Comparison of ENCODE assay signal across 11 cellular contexts in genomic region chr3:160447544-160447943, GRCh38. TPM values are rescaled to one million over a fixed set of nuclear protein-coding genes. Genes with fewer than 3 reads are reported as not detected.
DNase-seq lines count a peak whose midpoint lies in the region; ATAC-seq and TF ChIP-seq lines count a peak whose summit lies in the region.
"Had no signal": no experiment of that assay in that cellular context is flagged by ENCODE, and none has a peak within 500 bp of the region (broad histone marks: within the 10 kb centered on the region; RNA-seq: fewer than 3 reads in every experiment).

No MANE protein-coding gene starts in this region.

- H3K9me2 ChIP-seq in PC-3 (replicated peaks; ENCODE audit: low read length): no peaks in the 10 kb centered on the region

- no peaks in the 10 kb centered on the region for H3K27me3 Mint-ChIP-seq in T-helper 1 cell treated with Interleukin-12 subunit alpha and Interleukin-12 subunit beta and Interleukin-4 antibody, amounts not matched to agents 30 μg/mL and 1 μg/mL, for 36 hours (ENCODE audit: low read depth)

- peak overlapping the region; percentile 31 for H3K4me3 Mint-ChIP-seq in T-helper 1 cell treated with Interleukin-12 subunit alpha and Interleukin-12 subunit beta and Interleukin-4 antibody, amounts not matched to agents 30 μg/mL and 1 μg/mL, for 36 hours

- H3K27me3 ChIP-seq in PC-3 (ENCODE audit: low read length): no peaks in the 10 kb centered on the region
- no peaks in the 10 kb centered on the region for H3K27me3 ChIP-seq in osteoblast (ENCODE audit: insufficient read depth, low read length)
- no peaks in the 10 kb centered on the region for H3K27me3 ChIP-seq in uterus
- H3K27me3 ChIP-seq: tibial artery had no signal

- ATAC-seq in PC-3 (no peak), GM18873 (IDR thresholded peaks at IDR 0.05; ENCODE audit: low FRiP score, unreplicated experiment) (no peak), GM21786 (IDR thresholded peaks at IDR 0.05; ENCODE audit: unreplicated experiment) (no peak)

- no peaks in the 10 kb centered on the region for H3K9me3 ChIP-seq in PC-3 (ENCODE audit: low read length)
- H3K9me3 ChIP-seq in osteoblast (ENCODE audit: low read depth, low read length): no peaks in the 10 kb centered on the region
- no peaks in the 10 kb centered on the region for H3K9me3 ChIP-seq in uterus

- H3K4me1 Mint-ChIP-seq in T-helper 1 cell treated with Interleukin-12 subunit alpha and Interleukin-12 subunit beta and Interleukin-4 antibody, amounts not matched to agents 30 μg/mL and 1 μg/mL, for 36 hours (ENCODE audit: low read depth): peaks cover 29% of the 10 kb centered on the region

- H3K79me2 ChIP-seq in PC-3 (ENCODE audit: low read length) (peaks cover 67% of the 10 kb centered on the region), osteoblast (ENCODE audit: insufficient read depth, low read length) (peaks cover 68% of the 10 kb centered on the region)

- H3F3A ChIP-seq in PC-3 (ENCODE audit: low read length, unreplicated experiment): no peaks in the 10 kb centered on the region

- H3K9me3 Mint-ChIP-seq in T-helper 1 cell treated with Interleukin-12 subunit alpha and Interleukin-12 subunit beta and Interleukin-4 antibody, amounts not matched to agents 30 μg/mL and 1 μg/mL, for 36 hours: peaks cover 6% of the 10 kb centered on the region

- DNase-seq in T-helper 1 cell (no peak), PC-3 (peak; percentile 69), choroid plexus epithelial cell (ENCODE audit: low read depth) (peak; percentile 44), osteoblast (ENCODE audit: insufficient read length, low spot score, missing footprints) (peak; percentile 79), uterus (no peak)
- DNase-seq: NCI-H2029 treated with DMSO at 0.1 percent for 48 hours, SIG-M5, tibial artery had no signal

- H3K4me1 ChIP-seq in PC-3 (ENCODE audit: insufficient read depth, low read length) (peaks cover 48% of the 10 kb centered on the region), osteoblast (ENCODE audit: insufficient read depth, low read length) (peaks cover 37% of the 10 kb centered on the region), uterus (no peaks in the 10 kb centered on the region)

- H4K20me1 ChIP-seq in PC-3 (ENCODE audit: low read length): peaks cover 9% of the 10 kb centered on the region; the same call in 1 of the 2 replicates
- H4K20me1 ChIP-seq in osteoblast (ENCODE audit: insufficient read depth, low read length): no peaks in the 10 kb centered on the region

- H3K27ac ChIP-seq in PC-3 (ENCODE audit: low read length) (peak overlapping the region; percentile 5; the same call in 1 of the 2 replicates), osteoblast (ENCODE audit: low read depth, low read length) (peak overlapping the region; percentile 89), uterus (no peak overlapping the region)
- H3K27ac ChIP-seq: tibial artery had no signal

- CTCF ChIA-PET in PC-3 (lab: Charles Lee): no interaction called here

- TF ChIP-seq CTCF in PC-3 (conservative IDR thresholded peaks at IDR 0.05; ENCODE audit: low read depth, low read length) (no peak), choroid plexus epithelial cell (conservative IDR thresholded peaks at IDR 0.05; ENCODE audit: low read depth, low read length) (no peak), osteoblast (IDR thresholded peaks at IDR 0.05; ENCODE audit: extremely low read depth, low read depth, low read length) (no peak), uterus (IDR thresholded peaks at IDR 0.05) (no peak)

- no peak overlapping the region for H3K27ac Mint-ChIP-seq in T-helper 1 cell treated with Interleukin-12 subunit alpha and Interleukin-12 subunit beta and Interleukin-4 antibody, amounts not matched to agents 30 μg/mL and 1 μg/mL, for 36 hours

- peak overlapping the region; percentile 69 for H3K9ac ChIP-seq in PC-3 (ENCODE audit: low read length)

- no peak for TF ChIP-seq POLR2A in uterus (IDR thresholded peaks at IDR 0.05)

- peaks cover 31% of the 10 kb centered on the region for H3K36me3 Mint-ChIP-seq in T-helper 1 cell treated with Interleukin-12 subunit alpha and Interleukin-12 subunit beta and Interleukin-4 antibody, amounts not matched to agents 30 μg/mL and 1 μg/mL, for 36 hours (ENCODE audit: low read depth)

- H3K36me3 ChIP-seq in PC-3 (ENCODE audit: low read depth, low read length) (peaks cover 11% of the 10 kb centered on the region; the same call in 1 of the 2 replicates), osteoblast (ENCODE audit: insufficient read depth, low read length) (peaks cover 16% of the 10 kb centered on the region), uterus (no peaks in the 10 kb centered on the region)
- H3K36me3 ChIP-seq: tibial artery had no signal

- H3K4me3 ChIP-seq in PC-3 (ENCODE audit: low read length) (peak overlapping the region; percentile 76), choroid plexus epithelial cell (ENCODE audit: low read depth, low read length) (peak overlapping the region; percentile 23), osteoblast (ENCODE audit: insufficient read depth, low read length) (peak overlapping the region; percentile 75), uterus (no peak overlapping the region)

- BruUV-seq in PC-3 (replicated peaks; lab: Mats Ljungman, UMichigan): no TSS peak

- intact Hi-C loops in PC-3 (cut with micrococcal nuclease) (loop anchor here (5.0 kb wide), 1 partner anchor 115 kb away; no protein-coding TSS in a partner anchor), uterus (cut with DNase I; ENCODE audit: low total_unique reads) (no loop called here)

- no peak overlapping the region for H2AFZ ChIP-seq in PC-3 (ENCODE audit: low read length)
- no peak overlapping the region for H2AFZ ChIP-seq in osteoblast (ENCODE audit: low read length)

- POLR2A ChIA-PET in PC-3 (lab: Charles Lee; ENCODE audit: unreplicated experiment): no interaction called here

- H3K4me2 ChIP-seq in PC-3 (ENCODE audit: low read length) (peak overlapping the region; percentile 91), osteoblast (ENCODE audit: insufficient read depth, low read length) (peak overlapping the region; percentile 86)

RNA-seq across cellular contexts. Expression of gene TRIM59, which starts 2.0 kb away (rescaled TPM):
- total RNA-seq in PC-3 (2014; rRNA removed) (25.3 and 26.4 TPM in 2 replicates), osteoblast (21.5 and 22.1 TPM in 2 replicates), uterus (10 to 100 TPM in 1 of 4 donors, 1 to 10 TPM in 2, not detected in 1; 1.0 to 42.9 (median 5.1) TPM)

RNA-seq across cellular contexts. Expression of gene SMC4, which starts 48.1 kb away (rescaled TPM):
- 129 and 183 TPM in 2 replicates for total RNA-seq in PC-3 (2014; rRNA removed)
- total RNA-seq in osteoblast: 32.9 and 44.2 TPM in 2 replicates
- 100 to 1,000 TPM in 2 of 4 donors, 10 to 100 TPM in 2; 11.8 to 119 (median 72.4) TPM for total RNA-seq in uterus

RNA-seq across cellular contexts. Expression of gene IFT80, which starts 48.5 kb away (rescaled TPM):
- total RNA-seq in PC-3 (2014; rRNA removed) (9.1 and 9.3 TPM in 2 replicates), osteoblast (63.0 and 63.6 TPM in 2 replicates), uterus (100 to 1,000 TPM in 1 of 4 donors, 10 to 100 TPM in 2, 1 to 10 TPM in 1; 8.8 to 129 (median 20.9) TPM)

Comparison
In these comparisons a context has a peak if more than half of its experiments do, and no peak if none do; other contexts are left out.
1. DNase-seq: peak in PC-3 (single experiment), choroid plexus epithelial cell (single experiment) and osteoblast (single experiment); none in T-helper 1 cell (0 of 5) and uterus (0 of 2).
2. H3K27ac ChIP-seq: peak in PC-3 (single experiment) and osteoblast (single experiment); none in uterus (0 of 2).
3. H3K4me3 ChIP-seq: peak in PC-3 (single experiment), choroid plexus epithelial cell (single experiment) and osteoblast (single experiment); none in uterus (0 of 2).